ENCODE assay signal across 8 cellular contexts in the genomic region with DNA sequence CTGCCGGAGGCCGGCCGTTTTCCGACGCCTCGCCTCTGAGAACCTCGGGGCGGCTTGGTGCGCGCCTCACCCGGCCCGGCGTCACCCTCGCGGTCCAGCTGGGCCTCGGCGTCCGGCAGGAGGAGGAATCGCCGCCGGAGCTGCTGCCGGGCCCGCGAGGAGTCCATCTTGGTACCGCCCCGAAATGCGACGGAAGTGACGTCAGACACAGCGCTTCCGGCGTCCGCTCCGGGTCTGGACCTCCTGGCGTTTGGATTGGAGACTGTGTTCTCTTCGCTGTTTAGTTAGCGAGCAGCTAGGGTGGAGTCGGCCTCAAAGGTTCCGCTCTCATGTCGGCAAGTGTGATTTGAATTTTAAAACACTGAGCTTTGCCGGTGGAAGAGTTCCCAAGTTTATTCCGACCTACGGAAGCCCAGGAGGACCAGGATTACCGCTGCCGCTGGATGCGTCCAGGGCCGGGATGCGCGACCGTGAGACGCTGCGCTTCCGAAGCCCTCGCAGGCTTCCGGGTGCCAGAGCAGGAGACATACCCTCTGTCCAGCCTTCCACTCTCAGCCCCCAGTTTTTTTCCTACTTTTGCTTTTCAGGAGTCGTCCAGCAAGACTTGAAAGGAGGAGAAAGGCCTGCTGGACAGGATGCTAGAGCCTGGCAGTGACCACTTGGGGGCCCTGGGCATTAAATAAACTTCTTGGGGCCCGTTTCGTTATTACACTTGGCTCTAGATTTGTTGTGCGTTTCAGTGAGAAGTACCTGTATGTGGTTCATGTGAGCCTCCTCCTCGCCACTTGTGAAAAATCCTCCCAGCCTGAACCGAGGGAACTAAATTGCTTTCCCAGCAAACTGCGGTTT. TPM values are rescaled to one million over a fixed set of nuclear protein-coding genes. Genes with fewer than 3 reads are reported as not detected.
A peak's percentile ranks its signal among the peaks of the same experiment; 100 is the strongest.
DNase-seq lines count a peak whose midpoint lies in the region; ATAC-seq, FAIRE-seq and TF ChIP-seq lines count a peak whose summit lies in the region.

Gene TMEM128 (minus strand): TSS at position 188 of the 849 bp plus-strand sequence. CDS start 21 bp downstream, at position 167.

- intact Hi-C loops in left ventricle myocardium superior (cut with micrococcal nuclease) (no loop called here), psoas muscle (cut with DNase I) (loop anchor here (5.0 kb wide), 2 partner anchors 39 to 294 kb away; partner anchors contain the start of gene STX18 (in 2 of the 2))

- H3K4me1 ChIP-seq in psoas muscle = peaks cover 23% of the 10 kb centered on the region

- in situ Hi-C loops in GM13977 (cut with MboI; ENCODE audit: low pct_unique_long_range_greater_than_20kb, low sequenced_read_pairs, unreplicated experiment) = no loop called here

- ATAC-seq in HG02870 (IDR thresholded peaks at IDR 0.05; ENCODE audit: unreplicated experiment) (peak; percentile 95), left ventricle myocardium superior (peak; percentile 98), psoas muscle (peak; percentile 96 to 99 (median 98))

- H3K4me3 ChIP-seq in psoas muscle = peak within 1 kb of the TSS; percentile 89

- H3K27me3 ChIP-seq in psoas muscle (ENCODE audit: insufficient read depth in 3 of 3, low read length in 2 of 3) = no peaks in the 10 kb centered on the region

- H3K27ac ChIP-seq in angular gyrus (ENCODE audit: low read depth, low read length) = peak within 1 kb of the TSS; percentile 94
- H3K27ac ChIP-seq in psoas muscle = peak within 1 kb of the TSS; percentile 91

- peaks cover 10 to 29% of the 10 kb centered on the region in 2 donors for H3K36me3 ChIP-seq in psoas muscle (ENCODE audit: insufficient read depth in 1 of 2, low read depth in 1 of 2)

- peak; percentile 97 for DNase-seq in GM13977 (ENCODE audit: low spot score)
- peak; percentile 86 for DNase-seq in NCI-H1694 treated with DMSO at 0.1 percent for 48 hours (lab: John Stamatoyannopoulos, UW)
- DNase-seq in T-helper 2 cell = peak; percentile 77 to 94 (median 87)
- peak; percentile 94 for DNase-seq in left ventricle myocardium superior
- DNase-seq in psoas muscle = peak; percentile 91 to 96
- peak; percentile 89 for DNase-seq in urothelium cell line (ENCODE audit: low spot score)

- 1% methylated on average over 61 to 62 of the region's 62 CpGs for WGBS in psoas muscle, 3 donors

- no peaks in the 10 kb centered on the region for H3K9me3 ChIP-seq in psoas muscle

- FAIRE-seq in urothelium cell line (lab: Jason Lieb, UNC) = no peak

- no peak for TF ChIP-seq CTCF in GM13977 (IDR thresholded peaks at IDR 0.05; ENCODE audit: extremely low read depth, insufficient read depth, missing control alignments)
- TF ChIP-seq CTCF in psoas muscle (IDR thresholded peaks at IDR 0.05) = peak; percentile 10

RNA-seq across cellular contexts. Expression of gene TMEM128, which starts in this region (rescaled TPM):
- 9.5 TPM for total RNA-seq in left ventricle myocardium superior
- total RNA-seq in psoas muscle = 1 to 10 TPM; 5.5 to 7.8 (median 6.5) TPM
- 1 to 10 TPM; 6.5 to 7.4 (median 7.0) TPM for polyA plus RNA-seq in psoas muscle

Comparison
In these comparisons a context has a peak if more than half of its experiments do, and no peak if none do; other contexts are left out.
1. Peak in every context shown above with its lines: DNase-seq, ATAC-seq, H3K4me3 ChIP-seq and H3K27ac ChIP-seq.